In genomic region chr20:3239026-3239866, GRCh38 we compare ENCODE assay signal across 9 cellular contexts. TPM values are rescaled to one million over a fixed set of nuclear protein-coding genes. Genes with fewer than 3 reads are reported as not detected.
DNase-seq lines count a peak whose midpoint lies in the region; ATAC-seq, FAIRE-seq and TF ChIP-seq lines count a peak whose summit lies in the region.
"Had no signal": no experiment of that assay in that cellular context is flagged by ENCODE, and none has a peak within 500 bp of the region (broad histone marks: within the 10 kb centered on the region; RNA-seq: fewer than 3 reads in every experiment).

Gene SLC4A11, minus strand, starts transcription at chr20:3239190. Its CDS starts 53 bp downstream, at chr20:3239137.

- H3K27ac ChIP-seq in SU-DHL-6 (ENCODE audit: low read depth, low read length) (no peak within 1 kb of the TSS), kidney (ENCODE audit: low read depth in 2 of 2, low read length in 2 of 2) (no peak within 1 kb of the TSS)

- peak; percentile 26 for DNase-seq in activated gamma-delta T cell treated with Interleukin-2 at 50 U/mL for 16 hours
- DNase-seq in activated gamma-delta T cell (lab: John Stamatoyannopoulos, UW) = no peak
- peak; percentile 93 for DNase-seq in HuH-7.5 (ENCODE audit: low spot score)
- DNase-seq in central memory CD8-positive, alpha-beta T cell (ENCODE audit: low spot score in 2 of 2) = no peak
- DNase-seq in kidney = peak; percentile 89
- peak; percentile 15 for DNase-seq in stimulated activated CD8-positive, alpha-beta memory T cell treated with anti-CD3 and anti-CD28 coated beads, Interleukin-12 subunit alpha, Interleukin-12 subunit beta, amount 100 ng/mL, for 4 hours (ENCODE audit: low read depth)

- H3K4me1 ChIP-seq in kidney (ENCODE audit: control insufficient read depth in 1 of 2, insufficient read depth in 1 of 2, low read depth in 1 of 2, low read length in 2 of 2) = peaks cover 0 to 2% of the 10 kb centered on the region in 2 donors

- H3K9me3 ChIP-seq in SU-DHL-6 (ENCODE audit: insufficient read depth, low read length) (no peaks in the 10 kb centered on the region), kidney (ENCODE audit: control insufficient read depth in 1 of 2, low read length in 2 of 2) (no peaks in the 10 kb centered on the region)

- H3K36me3 Mint-ChIP-seq in central memory CD8-positive, alpha-beta T cell (ENCODE audit: insufficient read depth) = peaks cover 6% of the 10 kb centered on the region

- H3K36me3 ChIP-seq in SU-DHL-6 (ENCODE audit: low read length) = no peaks in the 10 kb centered on the region
- no peaks in the 10 kb centered on the region for H3K36me3 ChIP-seq in kidney (ENCODE audit: control insufficient read depth in 1 of 2, insufficient read depth in 2 of 2, low read length in 2 of 2)

- peak; percentile 58 for ATAC-seq in central memory CD8-positive, alpha-beta T cell (replicated peaks; ENCODE audit: extremely low read depth, poor library complexity, severe bottlenecking)
- ATAC-seq in HG03442 (IDR thresholded peaks at IDR 0.05; ENCODE audit: unreplicated experiment) = no peak

- no peaks in the 10 kb centered on the region for H4K20me1 ChIP-seq in SU-DHL-6 (ENCODE audit: low read depth, low read length)

- no peak within 1 kb of the TSS for H3K27ac Mint-ChIP-seq in central memory CD8-positive, alpha-beta T cell (ENCODE audit: low read depth)

- no peaks in the 10 kb centered on the region for H3K9me3 Mint-ChIP-seq in central memory CD8-positive, alpha-beta T cell

- H3K9ac ChIP-seq in SU-DHL-6 (ENCODE audit: low read length) (peak within 1 kb of the TSS; percentile 53), kidney (ENCODE audit: low read length in 2 of 2) (no peak within 1 kb of the TSS)

- intact Hi-C loops in kidney (cut with DNase I) = no loop called here

- peak within 1 kb of the TSS; percentile 83 for H2AFZ ChIP-seq in SU-DHL-6 (ENCODE audit: low read depth, low read length, severe bottlenecking)

- H3F3A ChIP-seq in SU-DHL-6 (ENCODE audit: insufficient read depth) = no peaks in the 10 kb centered on the region

- no peaks in the 10 kb centered on the region for H3K27me3 ChIP-seq in SU-DHL-6 (ENCODE audit: low read length)

- H3K4me3 ChIP-seq in SU-DHL-6 (ENCODE audit: insufficient read depth, low read length, poor library complexity, severe bottlenecking) (peak within 1 kb of the TSS; percentile 68), kidney (ENCODE audit: low read length in 2 of 2) (peak within 1 kb of the TSS; percentile 49 to 57)

- peak within 1 kb of the TSS; percentile 63 for H3K4me2 ChIP-seq in SU-DHL-6 (ENCODE audit: low read depth, low read length, poor library complexity, severe bottlenecking)

- peaks cover 12% of the 10 kb centered on the region for H3K4me1 Mint-ChIP-seq in central memory CD8-positive, alpha-beta T cell

- H3K27me3 Mint-ChIP-seq in central memory CD8-positive, alpha-beta T cell = peaks cover 72% of the 10 kb centered on the region

- H3K79me2 ChIP-seq in SU-DHL-6 (ENCODE audit: insufficient read depth, low read length) = no peaks in the 10 kb centered on the region

- H3K9me2 ChIP-seq in SU-DHL-6 (replicated peaks; ENCODE audit: insufficient read depth, low read length) = no peaks in the 10 kb centered on the region

- FAIRE-seq in kidney (lab: Jason Lieb, UNC) = no peak
- FAIRE-seq: islet of Langerhans had no signal

- TF ChIP-seq CTCF in SU-DHL-6 (IDR thresholded peaks at IDR 0.05; ENCODE audit: insufficient read depth, low read length, poor library complexity, severe bottlenecking) (no peak), kidney (IDR thresholded peaks at IDR 0.05; ENCODE audit: borderline replicate concordance, extremely low read depth, insufficient read depth) (no peak)

- H3K4me3 Mint-ChIP-seq in central memory CD8-positive, alpha-beta T cell = peak within 1 kb of the TSS; percentile 93

RNA-seq across cellular contexts. Expression of gene SLC4A11, which starts in this region (rescaled TPM):
- total RNA-seq in kidney = 7.6 TPM
- polyA plus RNA-seq in kidney (ENCODE audit: insufficient read depth, low read depth, low replicate concordance) = 14.8 TPM

Comparison
In these comparisons a context has a peak if more than half of its experiments do, and no peak if none do; other contexts are left out.
1. DNase-seq: peak in activated gamma-delta T cell treated with Interleukin-2 at 50 U/mL for 16 hours (single experiment), HuH-7.5 (single experiment), kidney (single experiment) and stimulated activated CD8-positive, alpha-beta memory T cell treated with anti-CD3 and anti-CD28 coated beads, Interleukin-12 subunit alpha, Interleukin-12 subunit beta, amount 100 ng/mL, for 4 hours (single experiment); none in activated gamma-delta T cell (single experiment) and central memory CD8-positive, alpha-beta T cell (0 of 2).